In genomic region chr2:235851841-235852527, GRCh38 we compare ENCODE assay signal across 2 cellular contexts.
TF ChIP-seq lines count a peak whose summit lies in the region.

No MANE protein-coding gene starts in this region.

TF ChIP-seq in SK-N-SH, 30 proteins besides CTCF, POLR2A, EP300 and RAD21 (continued from another document):
- TF ChIP-seq, protein P1, sequence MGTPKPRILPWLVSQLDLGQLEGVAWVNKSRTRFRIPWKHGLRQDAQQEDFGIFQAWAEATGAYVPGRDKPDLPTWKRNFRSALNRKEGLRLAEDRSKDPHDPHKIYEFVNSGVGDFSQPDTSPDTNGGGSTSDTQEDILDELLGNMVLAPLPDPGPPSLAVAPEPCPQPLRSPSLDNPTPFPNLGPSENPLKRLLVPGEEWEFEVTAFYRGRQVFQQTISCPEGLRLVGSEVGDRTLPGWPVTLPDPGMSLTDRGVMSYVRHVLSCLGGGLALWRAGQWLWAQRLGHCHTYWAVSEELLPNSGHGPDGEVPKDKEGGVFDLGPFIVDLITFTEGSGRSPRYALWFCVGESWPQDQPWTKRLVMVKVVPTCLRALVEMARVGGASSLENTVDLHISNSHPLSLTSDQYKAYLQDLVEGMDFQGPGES (IDR thresholded peaks at IDR 0.05; ENCODE audit: low read depth, low read length), result no peak
- TF ChIP-seq TEAD4 (IDR thresholded peaks at IDR 0.05; ENCODE audit: borderline replicate concordance, insufficient read depth) (no peak), SIN3A (IDR thresholded peaks at IDR 0.05; ENCODE audit: borderline replicate concordance, low read depth, low read length) (no peak), TCF12 (IDR thresholded peaks at IDR 0.05) (no peak), SMC3 (IDR thresholded peaks at IDR 0.05; ENCODE audit: low read depth, low read length) (no peak)

TF ChIP-seq in SK-N-SH treated with all-trans-retinoic acid at 6 μM for 48 hours, 23 proteins besides CTCF, POLR2A, EP300 and RAD21 (continued from another document):
- TF ChIP-seq TSHZ2 (CRISPR knock-in tag; IDR thresholded peaks at IDR 0.05), result no peak
- no peak for TF ChIP-seq GLIS3 (CRISPR knock-in tag; IDR thresholded peaks at IDR 0.05)
- no peak for TF ChIP-seq CSDC2 (CRISPR knock-in tag; IDR thresholded peaks at IDR 0.05)
- no peak for TF ChIP-seq SNAI2 (CRISPR knock-in tag; IDR thresholded peaks at IDR 0.05)
- no peak for TF ChIP-seq ISL1 (CRISPR knock-in tag; IDR thresholded peaks at IDR 0.05)
- TF ChIP-seq, protein P2, sequence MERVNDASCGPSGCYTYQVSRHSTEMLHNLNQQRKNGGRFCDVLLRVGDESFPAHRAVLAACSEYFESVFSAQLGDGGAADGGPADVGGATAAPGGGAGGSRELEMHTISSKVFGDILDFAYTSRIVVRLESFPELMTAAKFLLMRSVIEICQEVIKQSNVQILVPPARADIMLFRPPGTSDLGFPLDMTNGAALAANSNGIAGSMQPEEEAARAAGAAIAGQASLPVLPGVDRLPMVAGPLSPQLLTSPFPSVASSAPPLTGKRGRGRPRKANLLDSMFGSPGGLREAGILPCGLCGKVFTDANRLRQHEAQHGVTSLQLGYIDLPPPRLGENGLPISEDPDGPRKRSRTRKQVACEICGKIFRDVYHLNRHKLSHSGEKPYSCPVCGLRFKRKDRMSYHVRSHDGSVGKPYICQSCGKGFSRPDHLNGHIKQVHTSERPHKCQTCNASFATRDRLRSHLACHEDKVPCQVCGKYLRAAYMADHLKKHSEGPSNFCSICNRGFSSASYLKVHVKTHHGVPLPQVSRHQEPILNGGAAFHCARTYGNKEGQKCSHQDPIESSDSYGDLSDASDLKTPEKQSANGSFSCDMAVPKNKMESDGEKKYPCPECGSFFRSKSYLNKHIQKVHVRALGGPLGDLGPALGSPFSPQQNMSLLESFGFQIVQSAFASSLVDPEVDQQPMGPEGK (CRISPR knock-in tag; IDR thresholded peaks at IDR 0.05; ENCODE audit: borderline replicate concordance), result no peak
- TF ChIP-seq ZFP3 (CRISPR knock-in tag; IDR thresholded peaks at IDR 0.05), result no peak
- no peak for TF ChIP-seq BACH2 (CRISPR knock-in tag; IDR thresholded peaks at IDR 0.05; ENCODE audit: borderline replicate concordance)
- TF ChIP-seq POU6F1 (CRISPR knock-in tag; IDR thresholded peaks at IDR 0.05; ENCODE audit: borderline replicate concordance, low read depth), result no peak
- no peak for TF ChIP-seq ARNTL (CRISPR knock-in tag; IDR thresholded peaks at IDR 0.05; ENCODE audit: borderline replicate concordance, low read depth)
- TF ChIP-seq RARB (CRISPR knock-in tag; IDR thresholded peaks at IDR 0.05), result no peak
- TF ChIP-seq ZNF565 (CRISPR knock-in tag; conservative IDR thresholded peaks at IDR 0.05; ENCODE audit: low read depth), result no peak
- TF ChIP-seq, protein P3, sequence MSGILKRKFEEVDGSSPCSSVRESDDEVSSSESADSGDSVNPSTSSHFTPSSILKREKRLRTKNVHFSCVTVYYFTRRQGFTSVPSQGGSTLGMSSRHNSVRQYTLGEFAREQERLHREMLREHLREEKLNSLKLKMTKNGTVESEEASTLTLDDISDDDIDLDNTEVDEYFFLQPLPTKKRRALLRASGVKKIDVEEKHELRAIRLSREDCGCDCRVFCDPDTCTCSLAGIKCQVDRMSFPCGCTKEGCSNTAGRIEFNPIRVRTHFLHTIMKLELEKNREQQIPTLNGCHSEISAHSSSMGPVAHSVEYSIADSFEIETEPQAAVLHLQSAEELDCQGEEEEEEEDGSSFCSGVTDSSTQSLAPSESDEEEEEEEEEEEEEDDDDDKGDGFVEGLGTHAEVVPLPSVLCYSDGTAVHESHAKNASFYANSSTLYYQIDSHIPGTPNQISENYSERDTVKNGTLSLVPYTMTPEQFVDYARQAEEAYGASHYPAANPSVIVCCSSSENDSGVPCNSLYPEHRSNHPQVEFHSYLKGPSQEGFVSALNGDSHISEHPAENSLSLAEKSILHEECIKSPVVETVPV (CRISPR knock-in tag; IDR thresholded peaks at IDR 0.05), result no peak
- no peak for TF ChIP-seq ZC3H10 (CRISPR knock-in tag; IDR thresholded peaks at IDR 0.05)
